8 cellular contexts compared by ENCODE assay signal in the genomic region with DNA sequence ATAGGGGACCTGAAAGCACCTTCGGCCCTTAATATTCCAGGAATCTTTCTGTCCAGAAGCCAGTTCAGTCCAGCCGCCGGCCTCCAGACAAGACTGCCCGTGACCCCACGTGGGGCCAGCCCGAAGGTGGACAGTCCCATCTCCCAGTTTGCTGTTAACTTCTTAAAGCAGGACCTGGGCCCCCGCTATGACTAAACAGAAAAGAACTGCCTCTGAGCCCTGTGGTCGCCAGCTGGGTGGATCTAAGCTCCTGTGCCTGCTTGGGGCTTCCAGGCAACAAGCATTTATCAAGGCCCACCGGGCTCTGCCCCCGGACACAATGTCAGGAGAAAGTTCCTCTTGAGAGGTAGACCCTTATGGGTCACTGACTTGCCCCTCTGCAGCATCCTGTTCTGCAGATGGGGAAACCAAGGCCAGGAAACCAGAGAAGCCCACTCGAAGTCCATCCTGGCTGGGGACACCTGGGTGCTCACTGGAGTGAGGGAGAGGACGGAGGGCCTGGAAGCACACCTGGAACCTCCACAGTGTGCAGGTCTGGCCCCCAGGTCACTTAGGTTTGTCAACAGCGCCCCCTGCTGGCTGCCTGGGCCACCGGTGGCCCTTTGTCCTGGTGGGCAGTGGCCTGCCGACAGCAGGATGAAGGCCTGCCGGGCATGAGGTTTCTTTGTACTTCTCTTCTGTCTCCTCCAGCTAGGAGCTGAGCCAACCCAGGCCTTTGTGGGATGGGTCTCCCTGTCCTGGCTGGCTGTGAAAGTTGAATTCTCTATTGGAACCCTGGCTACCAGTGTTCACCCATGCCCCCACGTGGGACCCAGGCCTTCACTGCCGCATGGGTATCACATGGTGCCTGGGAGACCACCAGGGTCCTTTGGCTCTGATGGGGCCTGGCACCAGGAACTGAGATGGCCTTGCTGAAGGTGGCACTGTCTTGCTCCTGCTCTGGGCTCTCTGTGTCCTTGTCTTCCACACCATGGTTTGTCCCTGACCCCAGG.
A peak's percentile ranks its signal among the peaks of the same experiment; 100 is the strongest.
DNase-seq lines count a peak whose midpoint lies in the region; ATAC-seq, FAIRE-seq and TF ChIP-seq lines count a peak whose summit lies in the region.

No MANE protein-coding gene starts in this region.

- H3K9ac ChIP-seq in mammary epithelial cell (ENCODE audit: insufficient read depth, low read length): no peak overlapping the region

- CTCF ChIA-PET in mammary epithelial cell (lab: Charles Lee; ENCODE audit: low non-redundant PET): no interaction called here

- H3K4me3 ChIP-seq in mammary epithelial cell (replicated peaks in 1 of 3; ENCODE audit: insufficient read depth in 1 of 3, low read depth in 2 of 3, low read length in 3 of 3) (no peak overlapping the region), left lung (no peak overlapping the region)

- H3K27me3 ChIP-seq in mammary epithelial cell (ENCODE audit: insufficient read depth, low read length) (no peaks in the 10 kb centered on the region), left lung (no peaks in the 10 kb centered on the region)

- no peaks in the 10 kb centered on the region for H4K20me1 ChIP-seq in mammary epithelial cell (ENCODE audit: insufficient read depth, low read length)

- dilution Hi-C loops in mammary epithelial cell (cut with HindIII; ENCODE audit: low sequenced_read_pairs): loop anchor here (10.0 kb wide), 2 partner anchors 52 to 982 kb away; no protein-coding TSS in a partner anchor

- 60% methylated on average over 17 of the region's 18 CpGs for WGBS in mammary epithelial cell (ENCODE audit: low coverage, missing lambda C conversion rate)

- BruUV-seq in mammary epithelial cell (replicated peaks; lab: Mats Ljungman, UMichigan): no TSS peak

- FAIRE-seq in GM19239 (lab: Jason Lieb, UNC): peak; percentile 70

- TF ChIP-seq CTCF in AG09319 (IDR thresholded peaks at IDR 0.05; ENCODE audit: low read depth, low read length): peak; percentile 90
- TF ChIP-seq CTCF in mammary epithelial cell (conservative IDR thresholded peaks at IDR 0.05 in 1 of 2, IDR thresholded peaks at IDR 0.05 in 1 of 2; ENCODE audit: extremely low read depth in 1 of 2, insufficient read depth in 1 of 2, low read depth in 1 of 2, low read length in 2 of 2): peak; percentile 76 to 87
- peak; percentile 96 to 98 for TF ChIP-seq CTCF in left lung (IDR thresholded peaks at IDR 0.05)

- ATAC-seq in left lung (peak; percentile 57), HG03521 (IDR thresholded peaks at IDR 0.05; ENCODE audit: unreplicated experiment) (no peak)

- no peaks in the 10 kb centered on the region for H3K36me3 ChIP-seq in mammary epithelial cell (ENCODE audit: insufficient read depth, low read length)
- peaks cover 0 to 8% of the 10 kb centered on the region in 2 donors for H3K36me3 ChIP-seq in left lung

- no peaks in the 10 kb centered on the region for H3K9me3 ChIP-seq in mammary epithelial cell (replicated peaks; ENCODE audit: insufficient read depth, low read length)
- no peaks in the 10 kb centered on the region for H3K9me3 ChIP-seq in left lung

- no peaks in the 10 kb centered on the region for H3K79me2 ChIP-seq in mammary epithelial cell (ENCODE audit: insufficient read depth, low read length)

- in situ Hi-C loops in mammary epithelial cell (cut with MboI; ENCODE audit: low sequenced_read_pairs in 2 of 2): loop anchor here (10.0 kb wide), 2 partner anchors 532 to 1152 kb away; no protein-coding TSS in a partner anchor

- H2AFZ ChIP-seq in mammary epithelial cell (ENCODE audit: low read depth, low read length): no peak overlapping the region

- H3K4me1 ChIP-seq in mammary epithelial cell (ENCODE audit: insufficient read depth, low read length) (peaks cover 23% of the 10 kb centered on the region), left lung (peaks cover 8 to 30% of the 10 kb centered on the region in 2 donors)

- H3K27ac ChIP-seq in mammary epithelial cell (ENCODE audit: insufficient read depth, low read depth, low read length): no peak overlapping the region
- no peak overlapping the region for H3K27ac ChIP-seq in left lung

- no peak for DNase-seq in AG09319 (ENCODE audit: extremely low read depth, low read depth)
- DNase-seq in GM19239 (ENCODE audit: insufficient read length, low spot score): peak; percentile 77
- DNase-seq in MV-4-11 (lab: John Stamatoyannopoulos, UW): peak; percentile 10
- DNase-seq in activated CD4-positive, CD25-positive, alpha-beta regulatory T cell treated with anti-CD3 and anti-CD28 coated beads, Interleukin-2, amount 50 U/mL, for 16 hours (ENCODE audit: low read depth, low spot score): peak; percentile 63
- DNase-seq in mammary epithelial cell: peak; percentile 49
- DNase-seq in left lung: peak; percentile 73 to 95
- peak; percentile 23 to 70 (median 49) for DNase-seq in stimulated activated CD4-positive, alpha-beta T cell treated with anti-CD3 and anti-CD28 coated beads, TNF-alpha, amount 100 ng/mL, for 1 hour (ENCODE audit: low read depth in 3 of 3, low spot score in 1 of 3)

- no peak overlapping the region for H3K4me2 ChIP-seq in mammary epithelial cell (ENCODE audit: insufficient read depth, low read depth, low read length)

- intact Hi-C loops in mammary epithelial cell (cut with micrococcal nuclease): loop anchor here (2.0 to 10.0 kb wide), 5 partner anchors 224 to 894 kb away; no protein-coding TSS in a partner anchor
- intact Hi-C loops in left lung (cut with DNase I): loop anchor here in 1 of 2 donors (10.0 kb wide), 2 partner anchors 892 to 1152 kb away; no protein-coding TSS in a partner anchor
